16 cellular contexts compared by ENCODE assay signal in the genomic region with DNA sequence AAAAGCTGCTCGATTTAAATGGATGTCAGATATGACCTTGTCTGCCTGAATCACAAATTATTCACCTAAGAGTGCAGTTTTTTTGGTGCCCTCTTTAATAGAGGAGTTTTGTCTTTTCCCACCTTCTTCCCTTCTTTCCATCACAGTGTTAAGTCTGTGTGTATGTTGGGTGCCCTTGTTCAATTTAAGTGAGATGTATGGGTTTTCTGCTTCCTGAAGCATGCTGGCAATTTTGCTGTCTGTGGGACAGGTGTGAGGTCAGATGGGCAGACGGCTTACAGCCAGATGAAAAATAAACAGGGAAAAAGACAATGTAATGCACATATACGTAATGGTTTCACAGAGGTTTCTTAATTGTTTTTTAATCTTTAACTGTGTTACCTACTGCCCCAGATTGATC.
DNase-seq lines count a peak whose midpoint lies in the region; ATAC-seq, FAIRE-seq and TF ChIP-seq lines count a peak whose summit lies in the region.
"Had no signal": no experiment of that assay in that cellular context is flagged by ENCODE, and none has a peak within 500 bp of the region (broad histone marks: within the 10 kb centered on the region; RNA-seq: fewer than 3 reads in every experiment).

No MANE protein-coding gene starts in this region.

- H2BK120ac ChIP-seq in IMR-90 (ENCODE audit: low read depth, low read length), result no peak overlapping the region

- CTCF ChIA-PET in activated CD4-positive, alpha-beta T cell treated with anti-CD3 and anti-CD28 coated beads for 36 hours (lab: Charles Lee), result interaction anchor here (0.6 kb wide), 1 partner anchor 227 kb away, joined by 3 read pairs; no protein-coding TSS in a partner anchor
- CTCF ChIA-PET in IMR-90 (lab: Yijun Ruan, JAX), result no interaction called here
- CTCF ChIA-PET in HepG2 (lab: Yijun Ruan, JAX; ENCODE audit: low intra/inter-chr PET ratio, low total read pairs), result no interaction called here

- no peak for TF ChIP-seq RAD21 in IMR-90 (IDR thresholded peaks at IDR 0.05; ENCODE audit: low read length)
- TF ChIP-seq RAD21 in HepG2 (CRISPR knock-in tag; IDR thresholded peaks at IDR 0.05), result no peak

- H3K9me2 ChIP-seq in GM23338 (ENCODE audit: insufficient read depth), result no peaks in the 10 kb centered on the region

- TF ChIP-seq POLR2A in IMR-90 (IDR thresholded peaks at IDR 0.05; ENCODE audit: low read depth, low read length) (no peak), HepG2 (IDR thresholded peaks at IDR 0.05; ENCODE audit: insufficient read depth in 1 of 2, low read depth in 2 of 2, low read length in 2 of 2) (no peak)

- H3K4ac ChIP-seq in IMR-90 (ENCODE audit: low read depth, low read length), result no peak overlapping the region

- H4K8ac ChIP-seq in IMR-90 (ENCODE audit: low read depth in 2 of 2, low read length in 2 of 2), result no peak overlapping the region

- peaks cover 29% of the 10 kb centered on the region for H3K9me1 ChIP-seq in IMR-90 (ENCODE audit: insufficient read depth, low read length)

- POLR2A ChIA-PET in activated CD4-positive, alpha-beta T cell treated with anti-CD3 and anti-CD28 coated beads for 36 hours (lab: Charles Lee), result interaction anchor here (0.6 kb wide), 2 partner anchors 57 to 214 kb away, joined by 3 read pairs; no protein-coding TSS in a partner anchor
- POLR2A ChIA-PET in IMR-90 (lab: Charles Lee; ENCODE audit: unreplicated experiment) (no interaction called here), HepG2 (lab: Yijun Ruan, JAX) (no interaction called here)

- no peak overlapping the region for H3K56ac ChIP-seq in IMR-90 (ENCODE audit: extremely low read depth, insufficient read depth, low read length)

- H3K9me3 ChIP-seq in IMR-90 (ENCODE audit: control insufficient read depth, insufficient read depth, low read length), result no peaks in the 10 kb centered on the region
- no peaks in the 10 kb centered on the region for H3K9me3 ChIP-seq in HepG2 (ENCODE audit: low read length)
- H3K9me3 ChIP-seq: A549, sigmoid colon, testis had no signal

- H3K36me3 ChIP-seq in IMR-90 (ENCODE audit: control insufficient read depth, insufficient read depth, low read length) (no peaks in the 10 kb centered on the region), HepG2 (replicated peaks in 1 of 2; ENCODE audit: control insufficient read depth in 1 of 2, insufficient read depth in 2 of 2, low read length in 2 of 2) (peaks cover 0 to 31% of the 10 kb centered on the region in 2 experiments; a peak in 2 of 5 replicates), GM23338 (ENCODE audit: insufficient read depth) (peaks cover 6% of the 10 kb centered on the region)
- H3K36me3 ChIP-seq: sigmoid colon had no signal

- H3K14ac ChIP-seq in IMR-90 (replicated peaks; ENCODE audit: low read depth, low read length), result peak overlapping the region; percentile 70

- peaks cover 49% of the 10 kb centered on the region for H3K36me3 Mint-ChIP-seq in activated CD4-positive, alpha-beta T cell treated with anti-CD3 and anti-CD28 coated beads for 36 hours (ENCODE audit: low read depth)
- H3K36me3 Mint-ChIP-seq in activated T-helper 1 cell treated with anti-CD3 and anti-CD28 coated beads, Interleukin-12 subunit alpha, Interleukin-12 subunit beta, Interleukin-2, Interleukin-4 antibody, amounts not matched to agents 30 ng/mL and 10 ng/mL and 1 ng/mL, durations not matched to agents 14 hours and 24 hours and 36 hours (ENCODE audit: low read depth), result peaks cover 32% of the 10 kb centered on the region
- peaks cover 4% of the 10 kb centered on the region for H3K36me3 Mint-ChIP-seq in GM23338 (ENCODE audit: low read depth)
- H3K36me3 Mint-ChIP-seq: mesothelial cell of epicardium had no signal

- no peak for FAIRE-seq in HepG2 (lab: Jason Lieb, UNC)
- FAIRE-seq: A549 had no signal

- H3K79me1 ChIP-seq in IMR-90 (ENCODE audit: low read depth in 1 of 2, low read length in 2 of 2), result peaks cover 47 to 80% of the 10 kb centered on the region in 2 experiments

- in situ Hi-C loops in IMR-90 (cut with MboI; ENCODE audit: low sequenced_read_pairs), result no loop called here
- in situ Hi-C loops in HepG2 (cut with HindIII; ENCODE audit: extremely low pct_ligation_motif_present, low pct_unique_long_range_greater_than_20kb), result no loop called here

- no peak for DNase-seq in activated CD4-positive, alpha-beta T cell treated with anti-CD3 and anti-CD28 coated beads for 36 hours
- DNase-seq in activated CD4-positive, alpha-beta T cell treated with anti-CD3 and anti-CD28 coated beads, Interleukin-2, amount 50 U/mL, for 1 hour, result no peak
- no peak for DNase-seq in IMR-90
- DNase-seq in activated T-helper 1 cell treated with anti-CD3 and anti-CD28 coated beads, Interleukin-12 subunit alpha, Interleukin-12 subunit beta, Interleukin-2, Interleukin-4 antibody, amounts not matched to agents 30 ng/mL and 10 ng/mL and 1 ng/mL, durations not matched to agents 14 hours and 24 hours and 36 hours (ENCODE audit: low spot score), result no peak
- DNase-seq in HepG2 (ENCODE audit: low spot score), result no peak
- no peak for DNase-seq in stimulated activated CD4-positive, alpha-beta T cell treated with anti-CD3 and anti-CD28 coated beads, Interleukin-2, amount 100 ng/mL, for 24 hours
- DNase-seq in GM23338 (ENCODE audit: low spot score), result no peak
- DNase-seq: effector CD4-positive, alpha-beta T cell; left cardiac atrium; MV-4-11; sigmoid colon; testis had no signal

- no peak overlapping the region for H2BK20ac ChIP-seq in IMR-90 (ENCODE audit: low read depth, low read length)

- H3K4me3 ChIP-seq in IMR-90 (ENCODE audit: insufficient read depth, low read depth, low read length) (no peak overlapping the region), HepG2 (replicated peaks in 1 of 3; ENCODE audit: insufficient read depth in 1 of 3, low read depth in 2 of 3, low read length in 3 of 3) (no peak overlapping the region), GM23338 (no peak overlapping the region)
- H3K4me3 ChIP-seq: A549, sigmoid colon, testis had no signal

- H2AK9ac ChIP-seq in IMR-90 (replicated peaks; ENCODE audit: low read depth, low read length, poor library complexity), result no peak overlapping the region

- peaks cover 71% of the 10 kb centered on the region for H4K20me1 ChIP-seq in IMR-90 (ENCODE audit: insufficient read depth, low read length)
- peaks cover 13% of the 10 kb centered on the region for H4K20me1 ChIP-seq in HepG2 (ENCODE audit: insufficient read depth, low read length)
- H4K20me1 ChIP-seq in GM23338 (replicated peaks; ENCODE audit: insufficient read depth), result peaks cover 35% of the 10 kb centered on the region

- H3K9ac ChIP-seq in IMR-90 (ENCODE audit: low read depth, low read length), result no peak overlapping the region
- no peak overlapping the region; the same call in 1 of the 2 replicates for H3K9ac ChIP-seq in HepG2 (ENCODE audit: insufficient read depth, low read depth, low read length)

- dilution Hi-C loops in IMR-90 (cut with HindIII; ENCODE audit: low sequenced_read_pairs, unreplicated experiment), result no loop called here

- no peaks in the 10 kb centered on the region for H3K9me3 Mint-ChIP-seq in activated CD4-positive, alpha-beta T cell treated with anti-CD3 and anti-CD28 coated beads for 36 hours (ENCODE audit: low read depth)
- H3K9me3 Mint-ChIP-seq in activated T-helper 1 cell treated with anti-CD3 and anti-CD28 coated beads, Interleukin-12 subunit alpha, Interleukin-12 subunit beta, Interleukin-2, Interleukin-4 antibody, amounts not matched to agents 30 ng/mL and 10 ng/mL and 1 ng/mL, durations not matched to agents 14 hours and 24 hours and 36 hours, result no peaks in the 10 kb centered on the region
- no peaks in the 10 kb centered on the region for H3K9me3 Mint-ChIP-seq in GM23338
- H3K9me3 Mint-ChIP-seq: mesothelial cell of epicardium had no signal

- H2BK15ac ChIP-seq in IMR-90 (ENCODE audit: low read depth, low read length), result no peak overlapping the region

- H3K18ac ChIP-seq in IMR-90 (ENCODE audit: low read depth, low read length), result no peak overlapping the region

- no peak overlapping the region for H2BK5ac ChIP-seq in IMR-90 (ENCODE audit: low read depth, low read length, poor library complexity, severe bottlenecking)

- WGBS in IMR-90 (ENCODE audit: extremely low coverage in 2 of 2, insufficient read length in 1 of 2), 2 experiments, result no CpG with 5 or more reads among the region's 3 CpGs
- 68% methylated on average over 3 of the region's 3 CpGs for WGBS in HepG2 (ENCODE audit: low lambda C conversion rate)

- H3K79me2 ChIP-seq in HepG2 (ENCODE audit: insufficient read depth, low read length) (peaks cover 2% of the 10 kb centered on the region), GM23338 (replicated peaks; ENCODE audit: insufficient read depth) (peaks cover 58% of the 10 kb centered on the region)

- H3K4me2 ChIP-seq in IMR-90 (ENCODE audit: low read depth, low read length), result no peak overlapping the region
- H3K4me2 ChIP-seq in HepG2 (ENCODE audit: low read depth, low read length), result no peak overlapping the region
- H3K4me2 ChIP-seq in GM23338, result no peak overlapping the region
- H3K4me2 ChIP-seq: A549 had no signal

- H2AFZ ChIP-seq in IMR-90 (replicated peaks; ENCODE audit: low read length, poor library complexity) (no peak overlapping the region), HepG2 (ENCODE audit: low read length) (no peak overlapping the region), GM23338 (no peak overlapping the region)

- no peak for TF ChIP-seq EP300 in HepG2 (IDR thresholded peaks at IDR 0.05; ENCODE audit: low read depth in 2 of 2, low read length in 2 of 2)
- no peak for TF ChIP-seq EP300 in HepG2 (CRISPR knock-in tag; IDR thresholded peaks at IDR 0.05; ENCODE audit: borderline replicate concordance)

- peak overlapping the region; percentile 16 for H3K27ac Mint-ChIP-seq in activated CD4-positive, alpha-beta T cell treated with anti-CD3 and anti-CD28 coated beads for 36 hours
- peak overlapping the region; percentile 61 for H3K27ac Mint-ChIP-seq in activated T-helper 1 cell treated with anti-CD3 and anti-CD28 coated beads, Interleukin-12 subunit alpha, Interleukin-12 subunit beta, Interleukin-2, Interleukin-4 antibody, amounts not matched to agents 30 ng/mL and 10 ng/mL and 1 ng/mL, durations not matched to agents 14 hours and 24 hours and 36 hours
- H3K27ac Mint-ChIP-seq in GM23338, result no peak overlapping the region
- H3K27ac Mint-ChIP-seq: mesothelial cell of epicardium had no signal

- peaks cover 57% of the 10 kb centered on the region for H3K4me1 Mint-ChIP-seq in activated CD4-positive, alpha-beta T cell treated with anti-CD3 and anti-CD28 coated beads for 36 hours
- peaks cover 57% of the 10 kb centered on the region for H3K4me1 Mint-ChIP-seq in activated T-helper 1 cell treated with anti-CD3 and anti-CD28 coated beads, Interleukin-12 subunit alpha, Interleukin-12 subunit beta, Interleukin-2, Interleukin-4 antibody, amounts not matched to agents 30 ng/mL and 10 ng/mL and 1 ng/mL, durations not matched to agents 14 hours and 24 hours and 36 hours (ENCODE audit: low read depth)
- peaks cover 40% of the 10 kb centered on the region for H3K4me1 Mint-ChIP-seq in GM23338

- H3K4me1 ChIP-seq in IMR-90 (ENCODE audit: control insufficient read depth, insufficient read depth, low read length) (peaks cover 13% of the 10 kb centered on the region), HepG2 (ENCODE audit: insufficient read depth, low read length) (peaks cover 69% of the 10 kb centered on the region), GM23338 (ENCODE audit: insufficient read depth) (peaks cover 38% of the 10 kb centered on the region)
- H3K4me1 ChIP-seq: testis had no signal

- no peak overlapping the region for H3K4me3 Mint-ChIP-seq in activated CD4-positive, alpha-beta T cell treated with anti-CD3 and anti-CD28 coated beads for 36 hours
- H3K4me3 Mint-ChIP-seq in activated T-helper 1 cell treated with anti-CD3 and anti-CD28 coated beads, Interleukin-12 subunit alpha, Interleukin-12 subunit beta, Interleukin-2, Interleukin-4 antibody, amounts not matched to agents 30 ng/mL and 10 ng/mL and 1 ng/mL, durations not matched to agents 14 hours and 24 hours and 36 hours, result no peak overlapping the region
- H3K4me3 Mint-ChIP-seq in GM23338, result no peak overlapping the region
- H3K4me3 Mint-ChIP-seq: activated naive CD8-positive, alpha-beta T cell; mesothelial cell of epicardium had no signal

- ATAC-seq in activated CD4-positive, alpha-beta T cell treated with anti-CD3 and anti-CD28 coated beads for 36 hours, result no peak
- no peak for ATAC-seq in IMR-90 (ENCODE audit: low read depth)
- ATAC-seq in HepG2, result no peak
- no peak for ATAC-seq in HG03565 (IDR thresholded peaks at IDR 0.05; ENCODE audit: unreplicated experiment)
- no peak for ATAC-seq in GM23338
- ATAC-seq: A549, left cardiac atrium had no signal

- H3K27me3 Mint-ChIP-seq in activated CD4-positive, alpha-beta T cell treated with anti-CD3 and anti-CD28 coated beads for 36 hours, result no peaks in the 10 kb centered on the region
- H3K27me3 Mint-ChIP-seq in activated T-helper 1 cell treated with anti-CD3 and anti-CD28 coated beads, Interleukin-12 subunit alpha, Interleukin-12 subunit beta, Interleukin-2, Interleukin-4 antibody, amounts not matched to agents 30 ng/mL and 10 ng/mL and 1 ng/mL, durations not matched to agents 14 hours and 24 hours and 36 hours (ENCODE audit: insufficient read depth), result no peaks in the 10 kb centered on the region
- no peaks in the 10 kb centered on the region for H3K27me3 Mint-ChIP-seq in GM23338 (ENCODE audit: insufficient read depth, low read depth, poor library complexity)
- H3K27me3 Mint-ChIP-seq: activated naive CD8-positive, alpha-beta T cell had no signal

- TF ChIP-seq CTCF in IMR-90 (conservative IDR thresholded peaks at IDR 0.05; ENCODE audit: low read depth, low read length), result no peak
- no peak for TF ChIP-seq CTCF in HepG2 (CRISPR knock-in tag; IDR thresholded peaks at IDR 0.05)
- TF ChIP-seq CTCF in GM23338 (conservative IDR thresholded peaks at IDR 0.05; ENCODE audit: low read depth in 2 of 2), result no peak

- H3K27me3 ChIP-seq in IMR-90 (ENCODE audit: control insufficient read depth, insufficient read depth, low read length), result no peaks in the 10 kb centered on the region
- no peaks in the 10 kb centered on the region for H3K27me3 ChIP-seq in HepG2 (ENCODE audit: control insufficient read depth in 1 of 2, insufficient read depth in 2 of 2, low read length in 2 of 2)
- H3K27me3 ChIP-seq in GM23338 (ENCODE audit: insufficient read depth), result no peaks in the 10 kb centered on the region
- H3K27me3 ChIP-seq: sigmoid colon, testis had no signal

- intact Hi-C loops in activated CD4-positive, alpha-beta T cell treated with anti-CD3 and anti-CD28 coated beads for 36 hours (cut with DNase I, micrococcal nuclease), result no loop called here
- intact Hi-C loops in IMR-90 (cut with micrococcal nuclease) (no loop called here), HepG2 (cut with micrococcal nuclease; ENCODE audit: unreplicated experiment) (loop anchor here (10.0 kb wide), 1 partner anchor 98 kb away; no protein-coding TSS in a partner anchor)
- intact Hi-C loops in activated T-helper 1 cell treated with anti-CD3 and anti-CD28 coated beads, Interleukin-12 subunit alpha, Interleukin-12 subunit beta, Interleukin-2, Interleukin-4 antibody, amounts not matched to agents 30 ng/mL and 10 ng/mL and 1 ng/mL, durations not matched to agents 14 hours and 24 hours and 36 hours (cut with micrococcal nuclease), result no loop called here

- H4K5ac ChIP-seq in IMR-90 (ENCODE audit: low read depth, low read length), result no peak overlapping the region

- H2AK5ac ChIP-seq in IMR-90 (ENCODE audit: low read depth, low read length), result no peak overlapping the region

- BruUV-seq in IMR-90 (replicated peaks; lab: Mats Ljungman, UMichigan), result no TSS peak
- BruUV-seq in HepG2 (replicated peaks; lab: Mats Ljungman, UMichigan), result no TSS peak

- H3F3A ChIP-seq in GM23338 (replicated peaks; ENCODE audit: low read depth), result peaks cover 13% of the 10 kb centered on the region

- H4K91ac ChIP-seq in IMR-90 (ENCODE audit: insufficient read depth, low read depth, low read length), result no peak overlapping the region

- no peak overlapping the region for H3K27ac ChIP-seq in IMR-90 (ENCODE audit: insufficient read depth, low read length)
- H3K27ac ChIP-seq in HepG2 (ENCODE audit: extremely low read length, insufficient read depth, low read length), result peak overlapping the region; percentile 27
- no peak overlapping the region for H3K27ac ChIP-seq in GM23338 (ENCODE audit: low read depth)
- H3K27ac ChIP-seq: A549, sigmoid colon, testis had no signal

- 0 out of 2 replicates have a peak overlapping the region, but pooled peaks have one; percentile 15 for H3K23ac ChIP-seq in IMR-90 (ENCODE audit: low read depth, low read length)
